In genomic region chr10:30106987-30107386, GRCh38 we compare ENCODE assay signal across 1 cellular context.
A peak's percentile ranks its signal among the peaks of the same experiment; 100 is the strongest.
TF ChIP-seq lines count a peak whose summit lies in the region.

No MANE protein-coding gene starts in this region.

TF ChIP-seq in K562, 482 proteins besides CTCF, POLR2A, EP300 and RAD21 (continued from another document):
- TF ChIP-seq TBP (optimal IDR thresholded peaks at IDR 0.05; ENCODE audit: low read depth, low read length) (no peak), ESRRA (IDR thresholded peaks at IDR 0.05; ENCODE audit: borderline replicate concordance, low read depth) (peak; percentile 55; the same call in 1 of the 2 replicates), IRF9 (tag; IDR thresholded peaks at IDR 0.05) (no peak), E2F3 (CRISPR knock-in tag; IDR thresholded peaks at IDR 0.05) (no peak), ZNF766 (CRISPR knock-in tag; conservative IDR thresholded peaks at IDR 0.05) (peak; percentile 60; the same call in 1 of the 2 replicates), ETS2 (tag; IDR thresholded peaks at IDR 0.05; ENCODE audit: borderline replicate concordance, poor library complexity, severe bottlenecking) (no peak), TRIM24 (IDR thresholded peaks at IDR 0.05) (no peak), ELF4 (CRISPR knock-in tag; IDR thresholded peaks at IDR 0.05) (no peak), MXI1 (IDR thresholded peaks at IDR 0.05; ENCODE audit: low read depth, low read length) (no peak), HOMEZ (CRISPR knock-in tag; IDR thresholded peaks at IDR 0.05) (peak; percentile 80; the same call in 1 of the 2 replicates), CHD2 (IDR thresholded peaks at IDR 0.05; ENCODE audit: low read depth, low read length) (no peak), RBM22 (IDR thresholded peaks at IDR 0.05; ENCODE audit: low read depth, low read length, poor library complexity, severe bottlenecking) (no peak), CREB5 (CRISPR knock-in tag; IDR thresholded peaks at IDR 0.05) (no peak), CREB3 (tag; conservative IDR thresholded peaks at IDR 0.05; ENCODE audit: low read depth) (peak; percentile 85; the same call in 1 of the 2 replicates), PHB (CRISPR knock-in tag; IDR thresholded peaks at IDR 0.05) (no peak), CCAR2 (IDR thresholded peaks at IDR 0.05; ENCODE audit: low read depth, low read length) (no peak), RNF219 (CRISPR knock-in tag; IDR thresholded peaks at IDR 0.05) (no peak), NRF1 (conservative IDR thresholded peaks at IDR 0.05 in 1 of 2, IDR thresholded peaks at IDR 0.05 in 1 of 2) (no peak), ZNF76 (CRISPR knock-in tag; IDR thresholded peaks at IDR 0.05; ENCODE audit: borderline replicate concordance) (no peak), SOX6 (IDR thresholded peaks at IDR 0.05) (peak; percentile 25; the same call in 1 of the 2 replicates), TAF1 (IDR thresholded peaks at IDR 0.05; ENCODE audit: control insufficient read depth, extremely low read depth, insufficient read depth, low read length, severe bottlenecking) (no peak), TOE1 (IDR thresholded peaks at IDR 0.05; ENCODE audit: borderline replicate concordance) (peak; percentile 59; the same call in 1 of the 2 replicates), TOE1 (CRISPR knock-in tag; IDR thresholded peaks at IDR 0.05; ENCODE audit: borderline replicate concordance, low read depth) (no peak), RBBP5 (IDR thresholded peaks at IDR 0.05; ENCODE audit: borderline replicate concordance, insufficient read depth, low read length, poor library complexity, severe bottlenecking) (no peak), NR3C1 (CRISPR knock-in tag; IDR thresholded peaks at IDR 0.05) (no peak), HSF4 (CRISPR knock-in tag; IDR thresholded peaks at IDR 0.05; ENCODE audit: borderline replicate concordance) (no peak), ZNF347 (CRISPR knock-in tag; IDR thresholded peaks at IDR 0.05; ENCODE audit: low read depth) (no peak), MBD1 (CRISPR knock-in tag; IDR thresholded peaks at IDR 0.05) (no peak), GABPB1 (CRISPR knock-in tag; IDR thresholded peaks at IDR 0.05) (no peak), KLF13 (tag; IDR thresholded peaks at IDR 0.05; ENCODE audit: borderline replicate concordance, low read depth) (no peak), GTF2A2 (tag; IDR thresholded peaks at IDR 0.05) (peak; percentile 65), PRMT5 (CRISPR knock-in tag; IDR thresholded peaks at IDR 0.05) (no peak), CBFA2T2 (conservative IDR thresholded peaks at IDR 0.05) (no peak), ZNF354B (CRISPR knock-in tag; IDR thresholded peaks at IDR 0.05) (peak; percentile 62; the same call in 1 of the 2 replicates), ZNF431 (CRISPR knock-in tag; IDR thresholded peaks at IDR 0.05) (no peak), TEAD1 (CRISPR knock-in tag; IDR thresholded peaks at IDR 0.05) (peak in 1 of 2 experiments; percentile 65; a peak in 2 of 4 replicates), FOXA1 (IDR thresholded peaks at IDR 0.05; ENCODE audit: borderline replicate concordance) (no peak), ETV5 (CRISPR knock-in tag; IDR thresholded peaks at IDR 0.05; ENCODE audit: low read depth) (no peak), SMARCA5 (IDR thresholded peaks at IDR 0.05) (no peak), ZNF395 (CRISPR knock-in tag; IDR thresholded peaks at IDR 0.05) (0 out of 2 replicates have a peak, but pooled peaks have one; percentile 28), RBM39 (optimal IDR thresholded peaks at IDR 0.05; ENCODE audit: low read depth, low read length) (no peak)
- TF ChIP-seq, protein P1, sequence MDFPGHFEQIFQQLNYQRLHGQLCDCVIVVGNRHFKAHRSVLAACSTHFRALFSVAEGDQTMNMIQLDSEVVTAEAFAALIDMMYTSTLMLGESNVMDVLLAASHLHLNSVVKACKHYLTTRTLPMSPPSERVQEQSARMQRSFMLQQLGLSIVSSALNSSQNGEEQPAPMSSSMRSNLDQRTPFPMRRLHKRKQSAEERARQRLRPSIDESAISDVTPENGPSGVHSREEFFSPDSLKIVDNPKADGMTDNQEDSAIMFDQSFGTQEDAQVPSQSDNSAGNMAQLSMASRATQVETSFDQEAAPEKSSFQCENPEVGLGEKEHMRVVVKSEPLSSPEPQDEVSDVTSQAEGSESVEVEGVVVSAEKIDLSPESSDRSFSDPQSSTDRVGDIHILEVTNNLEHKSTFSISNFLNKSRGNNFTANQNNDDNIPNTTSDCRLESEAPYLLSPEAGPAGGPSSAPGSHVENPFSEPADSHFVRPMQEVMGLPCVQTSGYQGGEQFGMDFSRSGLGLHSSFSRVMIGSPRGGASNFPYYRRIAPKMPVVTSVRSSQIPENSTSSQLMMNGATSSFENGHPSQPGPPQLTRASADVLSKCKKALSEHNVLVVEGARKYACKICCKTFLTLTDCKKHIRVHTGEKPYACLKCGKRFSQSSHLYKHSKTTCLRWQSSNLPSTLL (IDR thresholded peaks at IDR 0.05): no peak
- TF ChIP-seq, protein P2, sequence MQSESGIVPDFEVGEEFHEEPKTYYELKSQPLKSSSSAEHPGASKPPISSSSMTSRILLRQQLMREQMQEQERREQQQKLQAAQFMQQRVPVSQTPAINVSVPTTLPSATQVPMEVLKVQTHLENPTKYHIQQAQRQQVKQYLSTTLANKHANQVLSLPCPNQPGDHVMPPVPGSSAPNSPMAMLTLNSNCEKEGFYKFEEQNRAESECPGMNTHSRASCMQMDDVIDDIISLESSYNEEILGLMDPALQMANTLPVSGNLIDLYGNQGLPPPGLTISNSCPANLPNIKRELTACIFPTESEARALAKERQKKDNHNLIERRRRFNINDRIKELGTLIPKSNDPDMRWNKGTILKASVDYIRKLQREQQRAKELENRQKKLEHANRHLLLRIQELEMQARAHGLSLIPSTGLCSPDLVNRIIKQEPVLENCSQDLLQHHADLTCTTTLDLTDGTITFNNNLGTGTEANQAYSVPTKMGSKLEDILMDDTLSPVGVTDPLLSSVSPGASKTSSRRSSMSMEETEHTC (IDR thresholded peaks at IDR 0.05): no peak
TF ChIP-seq in K562: peak in this region for 27.
